8 cellular contexts compared by ENCODE assay signal in the genomic region with DNA sequence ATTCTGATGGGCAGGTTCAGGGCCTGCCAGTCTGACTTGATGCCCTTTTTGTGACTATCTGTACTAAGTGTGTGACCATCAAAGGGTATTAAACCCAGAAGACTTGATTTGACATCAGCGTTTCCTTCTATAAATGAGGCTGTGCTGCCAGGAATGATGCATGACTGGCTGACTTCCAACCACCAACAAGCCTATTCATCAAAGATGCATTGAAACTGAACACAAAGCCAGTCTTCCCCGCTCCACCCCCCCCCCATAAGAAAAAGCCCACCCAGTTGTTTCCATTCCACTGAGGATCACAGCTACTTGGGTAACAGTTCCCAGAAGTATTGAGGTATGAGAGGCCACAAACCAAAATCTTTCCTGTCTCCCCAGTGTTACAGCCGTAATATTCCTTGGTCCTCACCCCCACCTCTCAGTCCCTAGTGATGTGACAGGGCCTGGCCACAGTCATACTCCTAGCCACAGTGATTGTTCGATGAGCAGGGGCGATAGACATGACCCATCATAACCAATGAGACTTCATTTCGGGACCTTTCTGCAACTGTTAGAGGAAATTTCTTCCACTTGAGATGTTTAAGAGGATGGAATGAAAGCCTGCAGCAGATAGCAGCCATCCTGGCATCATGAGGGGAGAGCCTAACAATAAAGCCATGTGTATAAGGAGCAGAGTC. TPM values are rescaled to one million over a fixed set of nuclear protein-coding genes. Genes with fewer than 3 reads are reported as not detected.
DNase-seq lines count a peak whose midpoint lies in the region; ATAC-seq and TF ChIP-seq lines count a peak whose summit lies in the region.

No MANE protein-coding gene starts in this region.

- WGBS in testis, 2 donors, result 71 to 75% methylated on average over 6 of the region's 6 CpGs

- peak overlapping the region; percentile 97 for H3K27ac Mint-ChIP-seq in activated T-cell treated with anti-CD3 and anti-CD28 coated beads, Interleukin-2, amount 50 U/mL, for 24 hours
- H3K27ac Mint-ChIP-seq in activated naive CD8-positive, alpha-beta T cell treated with anti-CD3 and anti-CD28 coated beads, Interleukin-2, amount 50 U/mL, for 24 hours, result peak overlapping the region; percentile 86
- H3K27ac Mint-ChIP-seq in memory B cell, result peak overlapping the region; percentile 36

- peak; percentile 60 for ATAC-seq in activated naive CD8-positive, alpha-beta T cell treated with anti-CD3 and anti-CD28 coated beads, Interleukin-2, amount 50 U/mL, for 24 hours
- no peak for ATAC-seq in memory B cell (ENCODE audit: low read depth)
- ATAC-seq in HG02759 (IDR thresholded peaks at IDR 0.05; ENCODE audit: unreplicated experiment), result no peak
- no peak for ATAC-seq in GM19351 (IDR thresholded peaks at IDR 0.05; ENCODE audit: unreplicated experiment)

- TF ChIP-seq CTCF in testis (IDR thresholded peaks at IDR 0.05), result no peak

- peak; percentile 38 for DNase-seq in activated T-cell treated with anti-CD3 and anti-CD28 coated beads, Interleukin-2, amount 50 U/mL, for 24 hours
- DNase-seq in activated T-cell treated with anti-CD3 and anti-CD28 coated beads for 4 hours (no peak), memory B cell (ENCODE audit: low spot score in 2 of 2) (no peak), testis (peak; percentile 57), H4 (ENCODE audit: low spot score) (no peak)
- DNase-seq in activated naive CD8-positive, alpha-beta T cell treated with anti-CD3 and anti-CD28 coated beads, Interleukin-2, amount 50 U/mL, for 24 hours, result no peak

- peaks cover 2% of the 10 kb centered on the region for H3K36me3 Mint-ChIP-seq in activated T-cell treated with anti-CD3 and anti-CD28 coated beads, Interleukin-2, amount 50 U/mL, for 24 hours (ENCODE audit: low read depth)
- H3K36me3 Mint-ChIP-seq in activated naive CD8-positive, alpha-beta T cell treated with anti-CD3 and anti-CD28 coated beads, Interleukin-2, amount 50 U/mL, for 24 hours (ENCODE audit: low read depth), result no peaks in the 10 kb centered on the region
- peaks cover 15% of the 10 kb centered on the region for H3K36me3 Mint-ChIP-seq in memory B cell

- H3K27ac ChIP-seq in testis, result peak overlapping the region; percentile 67 to 78

- peaks cover 67% of the 10 kb centered on the region for H3K4me1 ChIP-seq in testis

- no peaks in the 10 kb centered on the region for H3K9me3 ChIP-seq in testis

- H3K27me3 ChIP-seq in testis, result no peaks in the 10 kb centered on the region

- H3K36me3 ChIP-seq in testis (ENCODE audit: low read depth, missing control alignments), result no peaks in the 10 kb centered on the region

- TF ChIP-seq POLR2A in testis (IDR thresholded peaks at IDR 0.05), result no peak

- no peaks in the 10 kb centered on the region for H3K9me3 Mint-ChIP-seq in activated T-cell treated with anti-CD3 and anti-CD28 coated beads, Interleukin-2, amount 50 U/mL, for 24 hours
- H3K9me3 Mint-ChIP-seq in activated naive CD8-positive, alpha-beta T cell treated with anti-CD3 and anti-CD28 coated beads, Interleukin-2, amount 50 U/mL, for 24 hours, result no peaks in the 10 kb centered on the region
- no peaks in the 10 kb centered on the region for H3K9me3 Mint-ChIP-seq in memory B cell

- H3K4me3 ChIP-seq in testis, result no peak overlapping the region

- H3K4me1 Mint-ChIP-seq in activated T-cell treated with anti-CD3 and anti-CD28 coated beads, Interleukin-2, amount 50 U/mL, for 24 hours (ENCODE audit: low read depth), result peaks cover 68% of the 10 kb centered on the region
- H3K4me1 Mint-ChIP-seq in activated naive CD8-positive, alpha-beta T cell treated with anti-CD3 and anti-CD28 coated beads, Interleukin-2, amount 50 U/mL, for 24 hours, result peaks cover 52% of the 10 kb centered on the region
- H3K4me1 Mint-ChIP-seq in memory B cell, result peaks cover 57% of the 10 kb centered on the region

- intact Hi-C loops in testis (cut with DNase I; ENCODE audit: low total_unique reads), result no loop called here

- H3K27me3 Mint-ChIP-seq in activated T-cell treated with anti-CD3 and anti-CD28 coated beads, Interleukin-2, amount 50 U/mL, for 24 hours, result no peaks in the 10 kb centered on the region
- H3K27me3 Mint-ChIP-seq in activated naive CD8-positive, alpha-beta T cell treated with anti-CD3 and anti-CD28 coated beads, Interleukin-2, amount 50 U/mL, for 24 hours, result no peaks in the 10 kb centered on the region
- H3K27me3 Mint-ChIP-seq in memory B cell, result no peaks in the 10 kb centered on the region

- H3K4me3 Mint-ChIP-seq in activated T-cell treated with anti-CD3 and anti-CD28 coated beads, Interleukin-2, amount 50 U/mL, for 24 hours, result peak overlapping the region; percentile 58
- H3K4me3 Mint-ChIP-seq in activated naive CD8-positive, alpha-beta T cell treated with anti-CD3 and anti-CD28 coated beads, Interleukin-2, amount 50 U/mL, for 24 hours, result peak overlapping the region; percentile 45
- H3K4me3 Mint-ChIP-seq in memory B cell, result no peak overlapping the region

RNA-seq across cellular contexts. Expression of gene SH3BP5, which starts 22.6 kb away (rescaled TPM):
- total RNA-seq in testis, result 100 to 1,000 TPM; 102 to 126 TPM
- polyA plus RNA-seq in testis (ENCODE audit: insufficient read depth, low read depth, low replicate concordance), result 86.7 TPM
- total RNA-seq in H4 (2014; rRNA removed; shearing (Covaris generic)), result 11.7 and 12.4 TPM in 2 replicates

Comparison
In these comparisons a context has a peak if more than half of its experiments do, and no peak if none do; other contexts are left out.
1. DNase-seq: peak in activated T-cell treated with anti-CD3 and anti-CD28 coated beads, Interleukin-2, amount 50 U/mL, for 24 hours (single experiment) and testis (single experiment); none in activated T-cell treated with anti-CD3 and anti-CD28 coated beads for 4 hours (single experiment), activated naive CD8-positive, alpha-beta T cell treated with anti-CD3 and anti-CD28 coated beads, Interleukin-2, amount 50 U/mL, for 24 hours (single experiment), memory B cell (0 of 2) and H4 (single experiment).
2. H3K27ac Mint-ChIP-seq: peak in every context shown above with its lines; median percentile 97 in activated T-cell treated with anti-CD3 and anti-CD28 coated beads, Interleukin-2, amount 50 U/mL, for 24 hours; 86 in activated naive CD8-positive, alpha-beta T cell treated with anti-CD3 and anti-CD28 coated beads, Interleukin-2, amount 50 U/mL, for 24 hours; 36 in memory B cell.